ENCODE assay signal across 9 cellular contexts in genomic region chr15:76012021-76012551, GRCh38. TPM values are rescaled to one million over a fixed set of nuclear protein-coding genes. Genes with fewer than 3 reads are reported as not detected.
DNase-seq lines count a peak whose midpoint lies in the region; ATAC-seq and TF ChIP-seq lines count a peak whose summit lies in the region.
"Had no signal": no experiment of that assay in that cellular context is flagged by ENCODE, and none has a peak within 500 bp of the region (broad histone marks: within the 10 kb centered on the region; RNA-seq: fewer than 3 reads in every experiment).

NRG4 (minus strand) TSS chr15:76012424; CDS start chr15:76011230, 1,194 bp downstream.

- H3K36me3 ChIP-seq in MG63 (no peaks in the 10 kb centered on the region), lower lobe of right lung (no peaks in the 10 kb centered on the region)

- peak; percentile 4 for DNase-seq in Daoy (ENCODE audit: low read depth)
- no peak for DNase-seq in MG63
- DNase-seq in choroid plexus epithelial cell (ENCODE audit: low read depth), result peak; percentile 42
- no peak for DNase-seq in stimulated activated CD4-positive, alpha-beta T cell treated with anti-CD3 and anti-CD28 coated beads, Interleukin-2, amount 100 ng/mL, for 24 hours
- no peak for DNase-seq in NCI-H446 (lab: John Stamatoyannopoulos, UW)
- no peak for DNase-seq in lower lobe of right lung

- peaks cover 24% of the 10 kb centered on the region for H3K9me3 Mint-ChIP-seq in nephron

- intact Hi-C loops in lower lobe of right lung (cut with DNase I), result no loop called here

- no peak for TF ChIP-seq CTCF in choroid plexus epithelial cell (conservative IDR thresholded peaks at IDR 0.05; ENCODE audit: low read depth, low read length)
- TF ChIP-seq CTCF in nephron (IDR thresholded peaks at IDR 0.05; ENCODE audit: unreplicated experiment in 3 of 3), result no peak
- TF ChIP-seq CTCF in lower lobe of right lung (IDR thresholded peaks at IDR 0.05), result no peak

- peaks cover 6% of the 10 kb centered on the region for H3K9me3 ChIP-seq in MG63
- peaks cover 3% of the 10 kb centered on the region for H3K9me3 ChIP-seq in lower lobe of right lung

- ATAC-seq in lower lobe of right lung (no peak), HG02588 (IDR thresholded peaks at IDR 0.05; ENCODE audit: unreplicated experiment) (no peak)
- ATAC-seq: activated T-helper 17 cell treated with anti-CD3 and anti-CD28 coated beads, Interleukin-2, amount 50 U/mL, for 72 hours had no signal

- no peak within 1 kb of the TSS for H3K27ac ChIP-seq in lower lobe of right lung

- H3K36me3 Mint-ChIP-seq in nephron (ENCODE audit: low read depth), result no peaks in the 10 kb centered on the region

- peaks cover 5% of the 10 kb centered on the region for H3K4me1 Mint-ChIP-seq in nephron

- peak within 1 kb of the TSS; percentile 28 for H3K4me3 ChIP-seq in MG63
- peak within 1 kb of the TSS; percentile 24 for H3K4me3 ChIP-seq in choroid plexus epithelial cell (ENCODE audit: low read depth, low read length)
- H3K4me3 ChIP-seq in lower lobe of right lung, result no peak within 1 kb of the TSS

- no peaks in the 10 kb centered on the region for H3K4me1 ChIP-seq in lower lobe of right lung

- H3K4me3 Mint-ChIP-seq in nephron, result peak within 1 kb of the TSS; percentile 58 to 70 (median 66)
- H3K4me3 Mint-ChIP-seq: activated T-helper 17 cell treated with anti-CD3 and anti-CD28 coated beads, Interleukin-2, amount 50 U/mL, for 72 hours had no signal

- H3K27ac Mint-ChIP-seq in nephron, result peak within 1 kb of the TSS in 2 of 3 experiments; percentile 54 to 78
- H3K27ac Mint-ChIP-seq: activated T-helper 17 cell treated with anti-CD3 and anti-CD28 coated beads, Interleukin-2, amount 50 U/mL, for 72 hours had no signal

- peaks cover 4% of the 10 kb centered on the region for H3K27me3 Mint-ChIP-seq in nephron (ENCODE audit: low read depth)

- H3K27me3 ChIP-seq in MG63, result 0 out of 2 replicates have a peak, but pooled peaks cover 2% of the 10 kb centered on the region
- no peaks in the 10 kb centered on the region for H3K27me3 ChIP-seq in lower lobe of right lung (ENCODE audit: low read depth)

RNA-seq across cellular contexts. Expression of gene NRG4, which starts in this region (rescaled TPM):
- 0.15 and 0.34 TPM in 2 replicates for total RNA-seq in Daoy (2014; rRNA removed; shearing (Covaris generic))
- total RNA-seq in MG63 (2014; rRNA removed; shearing (Covaris generic); ENCODE audit: low replicate concordance), result 1.1 TPM in 1 of 2 replicates, not detected in the other
- 2.2 TPM for total RNA-seq in lower lobe of right lung
- total RNA-seq: activated T-helper 17 cell treated with anti-CD3 and anti-CD28 coated beads, Interleukin-2, amount 50 U/mL, for 72 hours had no signal

Comparison
In these comparisons a context has a peak if more than half of its experiments do, and no peak if none do; other contexts are left out.
1. Peak in DNase-seq in Daoy; RNA of the gene not detected or under 1 TPM.